17 cellular contexts compared by ENCODE assay signal in genomic region chr2:47984041-47984440, GRCh38.
DNase-seq lines count a peak whose midpoint lies in the region; ATAC-seq and TF ChIP-seq lines count a peak whose summit lies in the region.
"Had no signal": no experiment of that assay in that cellular context is flagged by ENCODE, and none has a peak within 500 bp of the region (broad histone marks: within the 10 kb centered on the region; RNA-seq: fewer than 3 reads in every experiment).

No MANE protein-coding gene starts in this region.

- TF ChIP-seq CTCF in cardiac muscle cell (IDR thresholded peaks at IDR 0.05; ENCODE audit: low read depth, low read length) (no peak), right atrium auricular region (IDR thresholded peaks at IDR 0.05) (no peak), epithelial cell of proximal tubule (conservative IDR thresholded peaks at IDR 0.05; ENCODE audit: low read depth, low read length) (no peak)

- no peak overlapping the region for H3K4me3 ChIP-seq in cardiac muscle cell
- no peak overlapping the region for H3K4me3 ChIP-seq in right atrium auricular region
- no peak overlapping the region for H3K4me3 ChIP-seq in epithelial cell of proximal tubule (ENCODE audit: low read depth, low read length)
- H3K4me3 ChIP-seq: adrenal gland, dorsolateral prefrontal cortex, gastroesophageal sphincter, tibial nerve had no signal

- H3K36me3 ChIP-seq in cardiac muscle cell, result no peaks in the 10 kb centered on the region
- no peaks in the 10 kb centered on the region for H3K36me3 ChIP-seq in right atrium auricular region
- H3K36me3 ChIP-seq: adrenal gland, gastroesophageal sphincter, tibial nerve had no signal

- H3K4me3 Mint-ChIP-seq in stimulated activated naive B cell treated with anti-CD40 and anti-IgM and Interleukin-4, amounts not matched to agents 10 μg/mL and 1 μg/mL and 100 μg/mL, for 72 hours, result no peak overlapping the region
- H3K4me3 Mint-ChIP-seq in activated T-cell treated with anti-CD3 and anti-CD28 coated beads, Interleukin-2, amount 50 U/mL, for 72 hours, result no peak overlapping the region

- H3K27me3 ChIP-seq in cardiac muscle cell (no peaks in the 10 kb centered on the region), right atrium auricular region (no peaks in the 10 kb centered on the region)
- H3K27me3 ChIP-seq: gastroesophageal sphincter, tibial nerve had no signal

- H3K36me3 Mint-ChIP-seq in stimulated activated naive B cell treated with anti-CD40 and anti-IgM and Interleukin-4, amounts not matched to agents 10 μg/mL and 1 μg/mL and 100 μg/mL, for 72 hours, result no peaks in the 10 kb centered on the region
- H3K36me3 Mint-ChIP-seq in activated T-cell treated with anti-CD3 and anti-CD28 coated beads, Interleukin-2, amount 50 U/mL, for 72 hours (ENCODE audit: insufficient read depth in 2 of 2), result no peaks in the 10 kb centered on the region

- H3K4me1 ChIP-seq in cardiac muscle cell (ENCODE audit: low read depth), result no peaks in the 10 kb centered on the region
- H3K4me1 ChIP-seq in right atrium auricular region, result no peaks in the 10 kb centered on the region
- H3K4me1 ChIP-seq: adrenal gland, gastroesophageal sphincter, parathyroid adenoma, tibial nerve had no signal

- H3K9me3 ChIP-seq in cardiac muscle cell (ENCODE audit: low read depth) (no peaks in the 10 kb centered on the region), right atrium auricular region (no peaks in the 10 kb centered on the region)
- H3K9me3 ChIP-seq: adrenal gland, gastroesophageal sphincter, SK-N-SH, tibial nerve had no signal

- peak; percentile 13 to 49 for DNase-seq in cardiac muscle cell (ENCODE audit: low read depth in 1 of 2, low spot score in 1 of 2)
- DNase-seq in right atrium auricular region (ENCODE audit: low spot score), result no peak
- peak; percentile 7 for DNase-seq in NCI-H526 treated with DMSO at 0.1 percent for 48 hours (lab: John Stamatoyannopoulos, UW)
- DNase-seq in epithelial cell of proximal tubule (ENCODE audit: low read depth), result peak; percentile 40
- no peak for DNase-seq in stimulated activated naive B cell treated with anti-CD40 and anti-IgM and Interleukin-4, amounts not matched to agents 10 μg/mL and 1 μg/mL and 100 μg/mL, for 72 hours
- no peak for DNase-seq in activated CD4-positive, alpha-beta T cell treated with anti-CD3 and anti-CD28 coated beads, Interleukin-2, amount 50 U/mL, for 48 hours
- no peak for DNase-seq in activated T-cell treated with anti-CD3 and anti-CD28 coated beads, Interleukin-2, amount 50 U/mL, for 72 hours
- DNase-seq: adrenal gland, Calu3, dorsolateral prefrontal cortex, GOT3, islet precursor cell, SK-N-SH had no signal

- peak; percentile 65 for ATAC-seq in stimulated activated naive B cell treated with anti-CD40 and anti-IgM and Interleukin-4, amounts not matched to agents 10 μg/mL and 1 μg/mL and 100 μg/mL, for 72 hours (replicated peaks)
- no peak for ATAC-seq in GM18861 (IDR thresholded peaks at IDR 0.05; ENCODE audit: unreplicated experiment)
- no peak for ATAC-seq in activated T-cell treated with anti-CD3 and anti-CD28 coated beads, Interleukin-2, amount 50 U/mL, for 72 hours (replicated peaks in 1 of 2)
- ATAC-seq: gastroesophageal sphincter had no signal

- H3K27ac Mint-ChIP-seq in stimulated activated naive B cell treated with anti-CD40 and anti-IgM and Interleukin-4, amounts not matched to agents 10 μg/mL and 1 μg/mL and 100 μg/mL, for 72 hours, result no peak overlapping the region
- H3K27ac Mint-ChIP-seq in activated T-cell treated with anti-CD3 and anti-CD28 coated beads, Interleukin-2, amount 50 U/mL, for 72 hours, result no peak overlapping the region

- H3K27ac ChIP-seq in cardiac muscle cell, result no peak overlapping the region
- H3K27ac ChIP-seq in right atrium auricular region, result no peak overlapping the region
- H3K27ac ChIP-seq: adrenal gland, dorsolateral prefrontal cortex, gastroesophageal sphincter, parathyroid adenoma, tibial nerve had no signal

- no peaks in the 10 kb centered on the region for H3K27me3 Mint-ChIP-seq in stimulated activated naive B cell treated with anti-CD40 and anti-IgM and Interleukin-4, amounts not matched to agents 10 μg/mL and 1 μg/mL and 100 μg/mL, for 72 hours
- no peaks in the 10 kb centered on the region for H3K27me3 Mint-ChIP-seq in activated T-cell treated with anti-CD3 and anti-CD28 coated beads, Interleukin-2, amount 50 U/mL, for 72 hours (ENCODE audit: low read depth)

- peaks cover 3 to 6% of the 10 kb centered on the region in 2 donors for H3K4me1 Mint-ChIP-seq in stimulated activated naive B cell treated with anti-CD40 and anti-IgM and Interleukin-4, amounts not matched to agents 10 μg/mL and 1 μg/mL and 100 μg/mL, for 72 hours
- peaks cover 4% of the 10 kb centered on the region for H3K4me1 Mint-ChIP-seq in activated T-cell treated with anti-CD3 and anti-CD28 coated beads, Interleukin-2, amount 50 U/mL, for 72 hours (ENCODE audit: low read depth)

- peaks cover 4% of the 10 kb centered on the region in 2 donors for H3K9me3 Mint-ChIP-seq in stimulated activated naive B cell treated with anti-CD40 and anti-IgM and Interleukin-4, amounts not matched to agents 10 μg/mL and 1 μg/mL and 100 μg/mL, for 72 hours
- H3K9me3 Mint-ChIP-seq in activated T-cell treated with anti-CD3 and anti-CD28 coated beads, Interleukin-2, amount 50 U/mL, for 72 hours, result peaks cover 0 to 2% of the 10 kb centered on the region in 2 donors

Comparison
In these comparisons a context has a peak if more than half of its experiments do, and no peak if none do; other contexts are left out.
1. DNase-seq: peak in cardiac muscle cell (2 of 2), NCI-H526 treated with DMSO at 0.1 percent for 48 hours (single experiment) and epithelial cell of proximal tubule (single experiment); none in right atrium auricular region (single experiment), stimulated activated naive B cell treated with anti-CD40 and anti-IgM and Interleukin-4, amounts not matched to agents 10 μg/mL and 1 μg/mL and 100 μg/mL, for 72 hours (single experiment), activated CD4-positive, alpha-beta T cell treated with anti-CD3 and anti-CD28 coated beads, Interleukin-2, amount 50 U/mL, for 48 hours (0 of 2) and activated T-cell treated with anti-CD3 and anti-CD28 coated beads, Interleukin-2, amount 50 U/mL, for 72 hours (0 of 2).
2. ATAC-seq: peak in stimulated activated naive B cell treated with anti-CD40 and anti-IgM and Interleukin-4, amounts not matched to agents 10 μg/mL and 1 μg/mL and 100 μg/mL, for 72 hours (2 of 2); none in GM18861 (single experiment) and activated T-cell treated with anti-CD3 and anti-CD28 coated beads, Interleukin-2, amount 50 U/mL, for 72 hours (0 of 2).